ENCODE assay signal across 26 cellular contexts in genomic region chr10:17906002-17906401, GRCh38. TPM values are rescaled to one million over a fixed set of nuclear protein-coding genes. Genes with fewer than 3 reads are reported as not detected.
"Had no signal": no experiment of that assay in that cellular context is flagged by ENCODE, and none has a peak within 500 bp of the region (broad histone marks: within the 10 kb centered on the region; RNA-seq: fewer than 3 reads in every experiment).

No MANE protein-coding gene starts in this region.

- H3K9me3 ChIP-seq: Peyer's patch, SJCRH30 had no signal

- H3K36me3 Mint-ChIP-seq: IgD-negative memory B cell had no signal

- H3K36me3 ChIP-seq: SJCRH30 had no signal

- H3K4me3 Mint-ChIP-seq: IgD-negative memory B cell had no signal

- DNase-seq: KBM-7, MV-4-11, NCI-H1048, NCI-H1105, NCI-H1417 treated with DMSO at 0.1 percent for 48 hours, NCI-H146, NCI-H1694 treated with DMSO at 0.1 percent for 48 hours, NCI-H2029, NCI-H2081 treated with DMSO at 0.1 percent for 48 hours, NCI-H2171, NCI-H446, NCI-H510A, NCI-H524 treated with DMSO at 0.1 percent for 48 hours, NCI-H69, NCI-H774, Peyer's patch, SHP77 treated with DMSO at 0.1 percent for 48 hours, SJCRH30, T-helper 1 cell had no signal

- H3K27me3 ChIP-seq: Peyer's patch had no signal

- ATAC-seq: Right ventricle myocardium inferior had no signal

- H3K4me3 ChIP-seq: PC-9, Peyer's patch, SJCRH30 had no signal

- H3K4me1 ChIP-seq: Peyer's patch, SJCRH30 had no signal

- H3K4me2 ChIP-seq: PC-9 had no signal

- H3K27ac Mint-ChIP-seq: IgD-negative memory B cell had no signal

- H2AFZ ChIP-seq: PC-9 had no signal

- H3K27ac ChIP-seq: PC-9, Peyer's patch, SJCRH30 had no signal

RNA-seq across cellular contexts. Expression of gene SLC39A12, which starts 45.7 kb away (rescaled TPM):
- total RNA-seq: HT-29, LHCN-M2, MCF 10A, PC-9, Right ventricle myocardium inferior, RPMI7951, SJCRH30 had no signal
- polyA plus RNA-seq: IgD-negative memory B cell had no signal
